ENCODE assay signal across 1 cellular context in genomic region chr14:22589096-22589839, GRCh38.
TF ChIP-seq lines count a peak whose summit lies in the region.

DAD1 (minus strand) TSS chr14:22589224; CDS start chr14:22589157, 67 bp downstream.

TF ChIP-seq in HepG2, 621 proteins besides CTCF, POLR2A, EP300 and RAD21 (continued from another document and continues in another):
- TF ChIP-seq, protein P1, sequence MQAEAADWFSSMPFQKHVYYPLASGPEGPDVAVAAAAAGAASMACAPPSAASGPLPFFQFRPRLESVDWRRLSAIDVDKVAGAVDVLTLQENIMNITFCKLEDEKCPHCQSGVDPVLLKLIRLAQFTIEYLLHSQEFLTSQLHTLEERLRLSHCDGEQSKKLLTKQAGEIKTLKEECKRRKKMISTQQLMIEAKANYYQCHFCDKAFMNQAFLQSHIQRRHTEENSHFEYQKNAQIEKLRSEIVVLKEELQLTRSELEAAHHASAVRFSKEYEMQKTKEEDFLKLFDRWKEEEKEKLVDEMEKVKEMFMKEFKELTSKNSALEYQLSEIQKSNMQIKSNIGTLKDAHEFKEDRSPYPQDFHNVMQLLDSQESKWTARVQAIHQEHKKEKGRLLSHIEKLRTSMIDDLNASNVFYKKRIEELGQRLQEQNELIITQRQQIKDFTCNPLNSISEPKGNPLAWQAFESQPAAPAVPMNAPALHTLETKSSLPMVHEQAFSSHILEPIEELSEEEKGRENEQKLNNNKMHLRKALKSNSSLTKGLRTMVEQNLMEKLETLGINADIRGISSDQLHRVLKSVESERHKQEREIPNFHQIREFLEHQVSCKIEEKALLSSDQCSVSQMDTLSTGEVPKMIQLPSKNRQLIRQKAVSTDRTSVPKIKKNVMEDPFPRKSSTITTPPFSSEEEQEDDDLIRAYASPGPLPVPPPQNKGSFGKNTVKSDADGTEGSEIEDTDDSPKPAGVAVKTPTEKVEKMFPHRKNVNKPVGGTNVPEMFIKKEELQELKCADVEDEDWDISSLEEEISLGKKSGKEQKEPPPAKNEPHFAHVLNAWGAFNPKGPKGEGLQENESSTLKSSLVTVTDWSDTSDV (CRISPR knock-in tag; IDR thresholded peaks at IDR 0.05): 0 out of 2 replicates have a peak, but pooled peaks have one; percentile 68
- peak; percentile 92 for TF ChIP-seq ZNF34 (CRISPR knock-in tag; IDR thresholded peaks at IDR 0.05; ENCODE audit: borderline replicate concordance)
- TF ChIP-seq ZSCAN25 (CRISPR knock-in tag; IDR thresholded peaks at IDR 0.05): peak; percentile 4; the same call in 1 of the 2 replicates
- TF ChIP-seq ZNF331 (CRISPR knock-in tag; IDR thresholded peaks at IDR 0.05): peak; percentile 50; the same call in 1 of the 2 replicates
- TF ChIP-seq, protein P2, sequence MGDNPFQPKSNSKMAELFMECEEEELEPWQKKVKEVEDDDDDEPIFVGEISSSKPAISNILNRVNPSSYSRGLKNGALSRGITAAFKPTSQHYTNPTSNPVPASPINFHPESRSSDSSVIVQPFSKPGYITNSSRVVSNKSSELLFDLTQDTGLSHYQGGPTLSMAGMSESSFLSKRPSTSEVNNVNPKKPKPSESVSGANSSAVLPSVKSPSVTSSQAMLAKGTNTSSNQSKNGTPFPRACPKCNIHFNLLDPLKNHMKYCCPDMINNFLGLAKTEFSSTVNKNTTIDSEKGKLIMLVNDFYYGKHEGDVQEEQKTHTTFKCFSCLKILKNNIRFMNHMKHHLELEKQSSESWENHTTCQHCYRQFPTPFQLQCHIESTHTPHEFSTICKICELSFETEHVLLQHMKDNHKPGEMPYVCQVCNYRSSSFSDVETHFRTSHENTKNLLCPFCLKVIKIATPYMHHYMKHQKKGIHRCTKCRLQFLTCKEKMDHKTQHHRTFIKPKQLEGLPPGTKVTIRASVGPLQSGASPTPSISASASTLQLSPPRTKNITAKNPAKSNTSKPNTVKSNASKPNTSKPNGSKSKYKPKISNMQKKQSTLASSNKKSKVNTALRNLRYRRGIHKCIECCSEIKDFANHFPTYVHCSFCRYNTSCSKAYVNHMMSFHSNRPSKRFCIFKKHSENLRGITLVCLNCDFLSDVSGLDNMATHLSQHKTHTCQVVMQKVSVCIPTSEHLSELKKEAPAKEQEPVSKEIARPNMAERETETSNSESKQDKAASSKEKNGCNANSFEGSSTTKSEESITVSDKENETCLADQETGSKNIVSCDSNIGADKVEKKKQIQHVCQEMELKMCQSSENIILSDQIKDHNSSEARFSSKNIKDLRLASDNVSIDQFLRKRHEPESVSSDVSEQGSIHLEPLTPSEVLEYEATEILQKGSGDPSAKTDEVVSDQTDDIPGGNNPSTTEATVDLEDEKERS (CRISPR knock-in tag; IDR thresholded peaks at IDR 0.05): peak; percentile 93
- TF ChIP-seq XRCC5 (optimal IDR thresholded peaks at IDR 0.05; ENCODE audit: low read length): peak; percentile 74
- no peak; the same call in 1 of the 2 replicates for TF ChIP-seq DR1 (CRISPR knock-in tag; IDR thresholded peaks at IDR 0.05)
- peak; percentile 75; the same call in 1 of the 2 replicates for TF ChIP-seq NAIF1 (CRISPR knock-in tag; IDR thresholded peaks at IDR 0.05; ENCODE audit: borderline replicate concordance)
- TF ChIP-seq CAMTA2 (CRISPR knock-in tag; IDR thresholded peaks at IDR 0.05; ENCODE audit: borderline replicate concordance): no peak; the same call in 1 of the 2 replicates
- no peak for TF ChIP-seq ZNF264 (CRISPR knock-in tag; IDR thresholded peaks at IDR 0.05)
- no peak for TF ChIP-seq ZNF512 (CRISPR knock-in tag; IDR thresholded peaks at IDR 0.05)
- TF ChIP-seq, protein P3, sequence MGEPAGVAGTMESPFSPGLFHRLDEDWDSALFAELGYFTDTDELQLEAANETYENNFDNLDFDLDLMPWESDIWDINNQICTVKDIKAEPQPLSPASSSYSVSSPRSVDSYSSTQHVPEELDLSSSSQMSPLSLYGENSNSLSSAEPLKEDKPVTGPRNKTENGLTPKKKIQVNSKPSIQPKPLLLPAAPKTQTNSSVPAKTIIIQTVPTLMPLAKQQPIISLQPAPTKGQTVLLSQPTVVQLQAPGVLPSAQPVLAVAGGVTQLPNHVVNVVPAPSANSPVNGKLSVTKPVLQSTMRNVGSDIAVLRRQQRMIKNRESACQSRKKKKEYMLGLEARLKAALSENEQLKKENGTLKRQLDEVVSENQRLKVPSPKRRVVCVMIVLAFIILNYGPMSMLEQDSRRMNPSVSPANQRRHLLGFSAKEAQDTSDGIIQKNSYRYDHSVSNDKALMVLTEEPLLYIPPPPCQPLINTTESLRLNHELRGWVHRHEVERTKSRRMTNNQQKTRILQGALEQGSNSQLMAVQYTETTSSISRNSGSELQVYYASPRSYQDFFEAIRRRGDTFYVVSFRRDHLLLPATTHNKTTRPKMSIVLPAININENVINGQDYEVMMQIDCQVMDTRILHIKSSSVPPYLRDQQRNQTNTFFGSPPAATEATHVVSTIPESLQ (CRISPR knock-in tag; conservative IDR thresholded peaks at IDR 0.05): peak; percentile 91; the same call in 1 of the 2 replicates
- TF ChIP-seq SMAD1 (CRISPR knock-in tag; IDR thresholded peaks at IDR 0.05; ENCODE audit: borderline replicate concordance, low read depth): peak; percentile 69; the same call in 1 of the 2 replicates
- peak; percentile 49; the same call in 1 of the 2 replicates for TF ChIP-seq ZKSCAN1 (IDR thresholded peaks at IDR 0.05; ENCODE audit: low read length)
- no peak for TF ChIP-seq ZNF484 (CRISPR knock-in tag; IDR thresholded peaks at IDR 0.05; ENCODE audit: borderline replicate concordance, low read depth)
- TF ChIP-seq KDM3A (CRISPR knock-in tag; IDR thresholded peaks at IDR 0.05; ENCODE audit: low read depth): no peak
- TF ChIP-seq ZNF446 (CRISPR knock-in tag; IDR thresholded peaks at IDR 0.05): no peak
- TF ChIP-seq ZBTB2 (CRISPR knock-in tag; IDR thresholded peaks at IDR 0.05; ENCODE audit: low read depth): no peak
- TF ChIP-seq ZNF101 (CRISPR knock-in tag; IDR thresholded peaks at IDR 0.05; ENCODE audit: borderline replicate concordance, low read depth): 0 out of 2 replicates have a peak, but pooled peaks have one; percentile 12
- TF ChIP-seq STAG1 (CRISPR knock-in tag; IDR thresholded peaks at IDR 0.05): no peak
- TF ChIP-seq ZNF687 (CRISPR knock-in tag; IDR thresholded peaks at IDR 0.05): peak; percentile 89
- peak; percentile 2; the same call in 1 of the 2 replicates for TF ChIP-seq NFE2L2 (IDR thresholded peaks at IDR 0.05; ENCODE audit: low read length)
- TF ChIP-seq RFXANK (CRISPR knock-in tag; IDR thresholded peaks at IDR 0.05): peak; percentile 94; the same call in 1 of the 2 replicates
- no peak; the same call in 1 of the 2 replicates for TF ChIP-seq ZSCAN29 (CRISPR knock-in tag; conservative IDR thresholded peaks at IDR 0.05)
- TF ChIP-seq ZBTB34 (CRISPR knock-in tag; IDR thresholded peaks at IDR 0.05): peak; percentile 26; the same call in 1 of the 2 replicates
- TF ChIP-seq, protein P4, sequence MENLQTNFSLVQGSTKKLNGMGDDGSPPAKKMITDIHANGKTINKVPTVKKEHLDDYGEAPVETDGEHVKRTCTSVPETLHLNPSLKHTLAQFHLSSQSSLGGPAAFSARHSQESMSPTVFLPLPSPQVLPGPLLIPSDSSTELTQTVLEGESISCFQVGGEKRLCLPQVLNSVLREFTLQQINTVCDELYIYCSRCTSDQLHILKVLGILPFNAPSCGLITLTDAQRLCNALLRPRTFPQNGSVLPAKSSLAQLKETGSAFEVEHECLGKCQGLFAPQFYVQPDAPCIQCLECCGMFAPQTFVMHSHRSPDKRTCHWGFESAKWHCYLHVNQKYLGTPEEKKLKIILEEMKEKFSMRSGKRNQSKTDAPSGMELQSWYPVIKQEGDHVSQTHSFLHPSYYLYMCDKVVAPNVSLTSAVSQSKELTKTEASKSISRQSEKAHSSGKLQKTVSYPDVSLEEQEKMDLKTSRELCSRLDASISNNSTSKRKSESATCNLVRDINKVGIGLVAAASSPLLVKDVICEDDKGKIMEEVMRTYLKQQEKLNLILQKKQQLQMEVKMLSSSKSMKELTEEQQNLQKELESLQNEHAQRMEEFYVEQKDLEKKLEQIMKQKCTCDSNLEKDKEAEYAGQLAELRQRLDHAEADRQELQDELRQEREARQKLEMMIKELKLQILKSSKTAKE (CRISPR knock-in tag; IDR thresholded peaks at IDR 0.05; ENCODE audit: borderline replicate concordance): peak; percentile 45; the same call in 1 of the 2 replicates
- TF ChIP-seq E2F1 (CRISPR knock-in tag; IDR thresholded peaks at IDR 0.05): no peak
